Comparison of ENCODE assay signal across 15 cellular contexts in genomic region chr6:139964737-139965136, GRCh38.
"Had no signal": no experiment of that assay in that cellular context is flagged by ENCODE, and none has a peak within 500 bp of the region (broad histone marks: within the 10 kb centered on the region; RNA-seq: fewer than 3 reads in every experiment).

No MANE protein-coding gene starts in this region.

- H3K9me3 ChIP-seq: adrenal gland, colonic mucosa, esophagus squamous epithelium, lower lobe of right lung, thoracic aorta had no signal

- DNase-seq: activated CD4-positive, alpha-beta memory T cell treated with anti-CD3 and anti-CD28 coated beads, Interleukin-2, amount 10 ng/mL, durations not matched to agents 7 days and 5 days; activated CD4-positive, alpha-beta T cell treated with anti-CD3 and anti-CD28 coated beads for 36 hours; activated effector memory CD4-positive, alpha-beta T cell treated with Interleukin-2 at 50 U/mL for 16 hours; activated naive CD4-positive, alpha-beta T cell treated with anti-CD3 and anti-CD28 coated beads, Interleukin-2, amount 50 U/mL, for 16 hours; activated T-cell treated with anti-CD3 and anti-CD28 coated beads, Interleukin-2, amount 50 U/mL, for 4 hours; colonic mucosa; esophagus squamous epithelium; immature natural killer cell; lower lobe of right lung; midbrain; stimulated activated CD4-positive, alpha-beta T cell treated with anti-CD3 and anti-CD28 coated beads, Interleukin-12 subunit alpha, Interleukin-12 subunit beta, amount 100 ng/mL, for 4 hours; T-helper 1 cell had no signal

- H3K4me1 Mint-ChIP-seq: activated CD4-positive, alpha-beta memory T cell treated with anti-CD3 and anti-CD28 coated beads, Interleukin-2, amount 10 ng/mL, durations not matched to agents 7 days and 5 days; activated CD4-positive, alpha-beta T cell treated with anti-CD3 and anti-CD28 coated beads for 36 hours; immature natural killer cell; stimulated activated effector memory CD8-positive, alpha-beta T cell treated with anti-CD3 and anti-CD28 coated beads, Interleukin-12 subunit alpha, Interleukin-12 subunit beta, amount 100 ng/mL, for 72 hours had no signal

- ATAC-seq: activated CD4-positive, alpha-beta T cell treated with anti-CD3 and anti-CD28 coated beads for 36 hours; activated T-cell treated with anti-CD3 and anti-CD28 coated beads, Interleukin-2, amount 50 U/mL, for 4 hours; lower lobe of right lung; stimulated activated effector memory CD8-positive, alpha-beta T cell treated with anti-CD3 and anti-CD28 coated beads, Interleukin-12 subunit alpha, Interleukin-12 subunit beta, amount 100 ng/mL, for 72 hours had no signal

- H3K27ac Mint-ChIP-seq: activated CD4-positive, alpha-beta memory T cell treated with anti-CD3 and anti-CD28 coated beads, Interleukin-2, amount 10 ng/mL, durations not matched to agents 7 days and 5 days; activated CD4-positive, alpha-beta T cell treated with anti-CD3 and anti-CD28 coated beads for 36 hours; immature natural killer cell; stimulated activated effector memory CD8-positive, alpha-beta T cell treated with anti-CD3 and anti-CD28 coated beads, Interleukin-12 subunit alpha, Interleukin-12 subunit beta, amount 100 ng/mL, for 72 hours had no signal

- H3K4me1 ChIP-seq: colonic mucosa had no signal

- H3K27me3 Mint-ChIP-seq: activated CD4-positive, alpha-beta memory T cell treated with anti-CD3 and anti-CD28 coated beads, Interleukin-2, amount 10 ng/mL, durations not matched to agents 7 days and 5 days; activated CD4-positive, alpha-beta T cell treated with anti-CD3 and anti-CD28 coated beads for 36 hours had no signal

- H3K9me3 Mint-ChIP-seq: activated CD4-positive, alpha-beta memory T cell treated with anti-CD3 and anti-CD28 coated beads, Interleukin-2, amount 10 ng/mL, durations not matched to agents 7 days and 5 days; activated T-cell treated with anti-CD3 and anti-CD28 coated beads, Interleukin-2, amount 50 U/mL, for 4 hours; immature natural killer cell; stimulated activated effector memory CD8-positive, alpha-beta T cell treated with anti-CD3 and anti-CD28 coated beads, Interleukin-12 subunit alpha, Interleukin-12 subunit beta, amount 100 ng/mL, for 72 hours had no signal

- H3K4me3 Mint-ChIP-seq: activated CD4-positive, alpha-beta memory T cell treated with anti-CD3 and anti-CD28 coated beads, Interleukin-2, amount 10 ng/mL, durations not matched to agents 7 days and 5 days; activated CD4-positive, alpha-beta T cell treated with anti-CD3 and anti-CD28 coated beads for 36 hours; activated T-cell treated with anti-CD3 and anti-CD28 coated beads, Interleukin-2, amount 50 U/mL, for 4 hours; immature natural killer cell; stimulated activated effector memory CD8-positive, alpha-beta T cell treated with anti-CD3 and anti-CD28 coated beads, Interleukin-12 subunit alpha, Interleukin-12 subunit beta, amount 100 ng/mL, for 72 hours had no signal

- H3K27ac ChIP-seq: adrenal gland, colonic mucosa, lower lobe of right lung had no signal

- H3K36me3 Mint-ChIP-seq: immature natural killer cell; stimulated activated effector memory CD8-positive, alpha-beta T cell treated with anti-CD3 and anti-CD28 coated beads, Interleukin-12 subunit alpha, Interleukin-12 subunit beta, amount 100 ng/mL, for 72 hours had no signal

- H3K4me3 ChIP-seq: adrenal gland, colonic mucosa, esophagus squamous epithelium, lower lobe of right lung, thoracic aorta had no signal

- H3K27me3 ChIP-seq: adrenal gland, colonic mucosa, esophagus squamous epithelium had no signal

- H3K36me3 ChIP-seq: adrenal gland, colonic mucosa, esophagus squamous epithelium, lower lobe of right lung, thoracic aorta had no signal
